ENCODE assay signal across 8 cellular contexts in genomic region chr2:174606336-174606735, GRCh38. TPM values are rescaled to one million over a fixed set of nuclear protein-coding genes. Genes with fewer than 3 reads are reported as not detected.
A peak's percentile ranks its signal among the peaks of the same experiment; 100 is the strongest.
DNase-seq lines count a peak whose midpoint lies in the region; ATAC-seq and TF ChIP-seq lines count a peak whose summit lies in the region.

No MANE protein-coding gene starts in this region.

- peak overlapping the region; percentile 48 for H3K27ac ChIP-seq in CD4-positive, alpha-beta T cell (ENCODE audit: low read depth, low read length)

- H3K4me1 Mint-ChIP-seq in CD4-positive, alpha-beta T cell (ENCODE audit: low read depth), result peaks cover 87% of the 10 kb centered on the region

- no peak for TF ChIP-seq CTCF in CD4-positive, alpha-beta T cell (IDR thresholded peaks at IDR 0.05)

- H3K27ac Mint-ChIP-seq in CD4-positive, alpha-beta T cell, result peak overlapping the region; percentile 86

- no peaks in the 10 kb centered on the region for H3K27me3 Mint-ChIP-seq in CD4-positive, alpha-beta T cell

- POLR2A ChIA-PET in CD4-positive, alpha-beta T cell (lab: Charles Lee), result interaction anchor here (12.5 kb wide), 1 partner anchor 11 kb away, joined by 106 read pairs; the partner anchor contains the start of gene WIPF1

- H3K9me3 Mint-ChIP-seq in CD4-positive, alpha-beta T cell, result no peaks in the 10 kb centered on the region

- H3K36me3 Mint-ChIP-seq in CD4-positive, alpha-beta T cell (ENCODE audit: low read depth), result peaks cover 33% of the 10 kb centered on the region

- no peaks in the 10 kb centered on the region for H3K27me3 ChIP-seq in CD4-positive, alpha-beta T cell (ENCODE audit: control insufficient read depth, insufficient read depth, low read length)

- ATAC-seq in CD4-positive, alpha-beta T cell (ENCODE audit: poor library complexity), result peak; percentile 23
- ATAC-seq in HG03045 (IDR thresholded peaks at IDR 0.05; ENCODE audit: unreplicated experiment), result peak; percentile 30
- ATAC-seq in HG03097 (IDR thresholded peaks at IDR 0.05; ENCODE audit: low FRiP score, unreplicated experiment), result no peak

- H3K9me3 ChIP-seq in CD4-positive, alpha-beta T cell (ENCODE audit: control insufficient read depth, low read length), result no peaks in the 10 kb centered on the region

- no peak overlapping the region for H3K4me3 Mint-ChIP-seq in CD4-positive, alpha-beta T cell

- CTCF ChIA-PET in CD4-positive, alpha-beta T cell (lab: Charles Lee), result interaction anchor here (1.2 to 15.8 kb wide), 7 partner anchors 10 to 91 kb away, joined by 3 to 243 read pairs (median 4); no protein-coding TSS in a partner anchor

- peak in 3 of 10 experiments; percentile 18 to 30 (median 23) for DNase-seq in CD4-positive, alpha-beta T cell
- DNase-seq in activated T-helper 1 cell treated with Interleukin-2 at 50 U/mL for 16 hours (ENCODE audit: low read depth) (peak; percentile 29), kidney glomerular epithelial cell (lab: John Stamatoyannopoulos, UW) (peak; percentile 55), NCI-H1417 treated with DMSO at 0.1 percent for 48 hours (lab: John Stamatoyannopoulos, UW) (no peak), NCI-H1092 (lab: John Stamatoyannopoulos, UW) (no peak), NOMO-1 treated with dmso at 0.1 percent for 144 hours (lab: John Stamatoyannopoulos, UW; ENCODE audit: unreplicated experiment) (no peak)

- intact Hi-C loops in CD4-positive, alpha-beta T cell (cut with DNase I, micrococcal nuclease), result loop anchor here (2.0 to 10.0 kb wide), 2 partner anchors 80 to 142 kb away; no protein-coding TSS in a partner anchor

RNA-seq across cellular contexts. Expression of gene WIPF1, which starts 8.7 kb away (rescaled TPM):
- 100 to 1,000 TPM; 237 to 264 TPM for total RNA-seq in CD4-positive, alpha-beta T cell

Comparison
In these comparisons a context has a peak if more than half of its experiments do, and no peak if none do; other contexts are left out.
1. DNase-seq: peak in activated T-helper 1 cell treated with Interleukin-2 at 50 U/mL for 16 hours (single experiment) and kidney glomerular epithelial cell (single experiment); none in NCI-H1417 treated with DMSO at 0.1 percent for 48 hours (single experiment), NCI-H1092 (single experiment) and NOMO-1 treated with dmso at 0.1 percent for 144 hours (single experiment).